In the genomic region with DNA sequence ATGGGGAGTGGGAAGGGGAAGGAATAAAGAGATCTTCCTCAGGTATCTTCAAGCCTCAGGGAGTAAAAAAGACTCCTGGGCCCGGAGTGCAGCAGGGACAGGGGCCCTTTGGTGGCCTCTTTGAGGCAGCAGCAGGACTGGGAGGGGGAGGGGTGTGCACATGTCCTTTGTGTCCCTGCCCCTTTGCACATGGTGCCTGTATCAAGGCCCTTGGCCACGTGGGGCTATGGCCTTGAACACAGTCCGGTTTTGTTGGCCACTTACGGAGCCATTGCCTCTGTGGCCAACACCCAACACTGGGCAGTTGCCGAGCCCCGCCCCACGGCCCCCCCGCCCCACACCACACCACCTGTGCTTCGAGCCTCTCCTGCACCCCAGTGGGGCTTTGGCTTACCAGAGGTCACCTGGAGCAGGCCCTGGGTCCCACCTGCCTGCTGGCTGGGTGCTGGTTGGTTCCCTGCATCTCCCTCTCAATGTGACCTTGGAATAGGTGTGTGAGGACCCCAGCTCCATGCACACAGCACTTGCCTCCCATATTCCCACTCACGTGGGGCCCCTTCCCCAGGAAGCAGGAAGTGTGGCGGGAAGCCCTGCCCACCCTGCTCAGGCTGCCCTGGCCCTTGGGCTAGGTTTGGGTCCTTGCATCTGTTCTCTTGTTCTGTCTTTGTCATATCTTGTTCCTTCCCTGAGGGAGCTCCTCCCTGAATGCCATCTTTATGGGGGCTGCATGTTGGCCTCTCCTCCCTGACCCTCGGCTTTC, we compare ENCODE assay signal across 11 cellular contexts. TPM values are rescaled to one million over a fixed set of nuclear protein-coding genes. Genes with fewer than 3 reads are reported as not detected.
DNase-seq lines count a peak whose midpoint lies in the region; ATAC-seq and TF ChIP-seq lines count a peak whose summit lies in the region.
"Had no signal": no experiment of that assay in that cellular context is flagged by ENCODE, and none has a peak within 500 bp of the region (broad histone marks: within the 10 kb centered on the region; RNA-seq: fewer than 3 reads in every experiment).

No MANE protein-coding gene starts in this region.

- POLR2A ChIA-PET in activated CD4-positive, alpha-beta T cell treated with anti-CD3 and anti-CD28 coated beads for 36 hours (lab: Charles Lee) = interaction anchor here (1.2 kb wide), 1 partner anchor 18 kb away, joined by 3 read pairs; the partner anchor contains the start of gene FBXO24

- peaks cover 41% of the 10 kb centered on the region for H3K4me1 Mint-ChIP-seq in activated CD4-positive, alpha-beta T cell treated with anti-CD3 and anti-CD28 coated beads for 36 hours
- H3K4me1 Mint-ChIP-seq in T-helper 17 cell (peaks cover 24% of the 10 kb centered on the region), glutamatergic neuron (ENCODE audit: low read depth, unreplicated experiment) (peaks cover 4% of the 10 kb centered on the region)
- peaks cover 75% of the 10 kb centered on the region for H3K4me1 Mint-ChIP-seq in stimulated activated naive CD8-positive, alpha-beta T cell treated with anti-CD3 and anti-CD28 coated beads, Interleukin-15, amount 100 ng/mL, for 72 hours

- H3K27me3 Mint-ChIP-seq in activated CD4-positive, alpha-beta T cell treated with anti-CD3 and anti-CD28 coated beads for 36 hours = no peaks in the 10 kb centered on the region
- H3K27me3 Mint-ChIP-seq in T-helper 17 cell = no peaks in the 10 kb centered on the region
- H3K27me3 Mint-ChIP-seq in glutamatergic neuron (ENCODE audit: unreplicated experiment) = peaks cover 17% of the 10 kb centered on the region
- no peaks in the 10 kb centered on the region for H3K27me3 Mint-ChIP-seq in stimulated activated naive CD8-positive, alpha-beta T cell treated with anti-CD3 and anti-CD28 coated beads, Interleukin-15, amount 100 ng/mL, for 72 hours

- intact Hi-C loops in activated CD4-positive, alpha-beta T cell treated with anti-CD3 and anti-CD28 coated beads for 36 hours (cut with DNase I, micrococcal nuclease) = loop anchor here in 1 of 2 experiments (2.0 kb wide), 1 partner anchor 14 kb away; no protein-coding TSS in a partner anchor

- H3K4me3 Mint-ChIP-seq in activated CD4-positive, alpha-beta T cell treated with anti-CD3 and anti-CD28 coated beads for 36 hours = no peak overlapping the region
- H3K4me3 Mint-ChIP-seq in T-helper 17 cell = no peak overlapping the region
- H3K4me3 Mint-ChIP-seq in glutamatergic neuron (ENCODE audit: unreplicated experiment) = peak overlapping the region; percentile 55
- no peak overlapping the region for H3K4me3 Mint-ChIP-seq in stimulated activated naive CD8-positive, alpha-beta T cell treated with anti-CD3 and anti-CD28 coated beads, Interleukin-15, amount 100 ng/mL, for 72 hours

- H3K9me3 ChIP-seq in T-helper 17 cell (ENCODE audit: control insufficient read depth, low read length, poor library complexity, severe bottlenecking) = no peaks in the 10 kb centered on the region

- no peak for TF ChIP-seq CTCF in glutamatergic neuron (IDR thresholded peaks at IDR 0.05; ENCODE audit: partially characterized antibody, unreplicated experiment)

- CTCF ChIA-PET in activated CD4-positive, alpha-beta T cell treated with anti-CD3 and anti-CD28 coated beads for 36 hours (lab: Charles Lee) = interaction anchor here (0.6 to 1.5 kb wide), 5 partner anchors 9 to 86 kb away, joined by 3 to 5 read pairs (median 4); no protein-coding TSS in a partner anchor

- H3K27ac Mint-ChIP-seq in activated CD4-positive, alpha-beta T cell treated with anti-CD3 and anti-CD28 coated beads for 36 hours = peak overlapping the region; percentile 47
- peak overlapping the region; percentile 83 for H3K27ac Mint-ChIP-seq in T-helper 17 cell
- H3K27ac Mint-ChIP-seq in glutamatergic neuron (ENCODE audit: unreplicated experiment) = no peak overlapping the region
- H3K27ac Mint-ChIP-seq in stimulated activated naive CD8-positive, alpha-beta T cell treated with anti-CD3 and anti-CD28 coated beads, Interleukin-15, amount 100 ng/mL, for 72 hours = peak overlapping the region; percentile 61 to 91

- no peak for DNase-seq in activated CD4-positive, alpha-beta T cell treated with anti-CD3 and anti-CD28 coated beads for 36 hours
- no peak for DNase-seq in activated CD4-positive, alpha-beta T cell treated with anti-CD3 and anti-CD28 coated beads for 1 hour
- DNase-seq in T-helper 17 cell = no peak
- DNase-seq in glutamatergic neuron = no peak
- DNase-seq in stimulated activated naive CD8-positive, alpha-beta T cell treated with anti-CD3 and anti-CD28 coated beads, Interleukin-15, amount 100 ng/mL, for 72 hours = no peak
- no peak for DNase-seq in NCI-H1694 treated with DMSO at 0.1 percent for 48 hours (lab: John Stamatoyannopoulos, UW)
- no peak for DNase-seq in stimulated activated CD4-positive, alpha-beta T cell treated with anti-CD3 and anti-CD28 coated beads, Interleukin-15, amount 100 ng/mL, for 24 hours
- DNase-seq: ACHN, HCEC 1CT had no signal

- H3K36me3 Mint-ChIP-seq in activated CD4-positive, alpha-beta T cell treated with anti-CD3 and anti-CD28 coated beads for 36 hours (ENCODE audit: low read depth) = peaks cover 24% of the 10 kb centered on the region
- H3K36me3 Mint-ChIP-seq in T-helper 17 cell (ENCODE audit: low read depth) (peaks cover 4% of the 10 kb centered on the region), glutamatergic neuron (ENCODE audit: unreplicated experiment) (no peaks in the 10 kb centered on the region)

- H3K9me3 Mint-ChIP-seq in activated CD4-positive, alpha-beta T cell treated with anti-CD3 and anti-CD28 coated beads for 36 hours (ENCODE audit: low read depth) = no peaks in the 10 kb centered on the region
- H3K9me3 Mint-ChIP-seq in glutamatergic neuron (ENCODE audit: unreplicated experiment) = peaks cover 2% of the 10 kb centered on the region
- H3K9me3 Mint-ChIP-seq in stimulated activated naive CD8-positive, alpha-beta T cell treated with anti-CD3 and anti-CD28 coated beads, Interleukin-15, amount 100 ng/mL, for 72 hours = no peaks in the 10 kb centered on the region

- no peak for ATAC-seq in activated CD4-positive, alpha-beta T cell treated with anti-CD3 and anti-CD28 coated beads for 36 hours
- no peak for ATAC-seq in T-helper 17 cell
- no peak for ATAC-seq in stimulated activated naive CD8-positive, alpha-beta T cell treated with anti-CD3 and anti-CD28 coated beads, Interleukin-15, amount 100 ng/mL, for 72 hours
- no peak for ATAC-seq in GM18520 (IDR thresholded peaks at IDR 0.05; ENCODE audit: unreplicated experiment)

RNA-seq across cellular contexts. Expression of gene SAP25, which starts 5.3 kb away (rescaled TPM):
- total RNA-seq in activated CD4-positive, alpha-beta T cell treated with anti-CD3 and anti-CD28 coated beads for 36 hours = 10 to 100 TPM in 1 of 2 experiments, 1 to 10 TPM in 1; 9.9 to 13.1 TPM
- 10 to 100 TPM; 33.1 to 43.1 TPM for total RNA-seq in T-helper 17 cell
- total RNA-seq in glutamatergic neuron (ENCODE audit: unreplicated experiment) = 8.0 TPM
- total RNA-seq: cardiac septum had no signal

RNA-seq across cellular contexts. Expression of gene LRCH4, which starts 17.6 kb away (rescaled TPM):
- total RNA-seq in activated CD4-positive, alpha-beta T cell treated with anti-CD3 and anti-CD28 coated beads for 36 hours = 10 to 100 TPM; 70.3 to 71.7 TPM
- total RNA-seq in T-helper 17 cell (100 to 1,000 TPM; 284 to 305 TPM), glutamatergic neuron (ENCODE audit: unreplicated experiment) (166 TPM)

RNA-seq across cellular contexts. Expression of gene FBXO24, which starts 17.8 kb away (rescaled TPM):
- total RNA-seq in activated CD4-positive, alpha-beta T cell treated with anti-CD3 and anti-CD28 coated beads for 36 hours = 1 to 10 TPM; 1.4 to 2.1 TPM
- total RNA-seq in T-helper 17 cell = under 1 TPM; 0.31 to 0.70 TPM
- total RNA-seq in glutamatergic neuron (ENCODE audit: unreplicated experiment) = 0.49 TPM

RNA-seq across cellular contexts. Expression of gene AGFG2, which starts 29.4 kb away (rescaled TPM):
- 10 to 100 TPM; 49.3 to 49.4 TPM for total RNA-seq in activated CD4-positive, alpha-beta T cell treated with anti-CD3 and anti-CD28 coated beads for 36 hours
- 10 to 100 TPM; 33.1 to 45.9 TPM for total RNA-seq in T-helper 17 cell
- total RNA-seq in glutamatergic neuron (ENCODE audit: unreplicated experiment) = 5.7 TPM

RNA-seq across cellular contexts. Expression of gene PCOLCE, which starts 33.8 kb away (rescaled TPM):
- 1 to 10 TPM; 7.6 to 8.9 TPM for total RNA-seq in activated CD4-positive, alpha-beta T cell treated with anti-CD3 and anti-CD28 coated beads for 36 hours
- total RNA-seq in T-helper 17 cell (10 to 100 TPM; 12.6 to 14.7 TPM), glutamatergic neuron (ENCODE audit: unreplicated experiment) (33.9 TPM)
